In the genomic region with DNA sequence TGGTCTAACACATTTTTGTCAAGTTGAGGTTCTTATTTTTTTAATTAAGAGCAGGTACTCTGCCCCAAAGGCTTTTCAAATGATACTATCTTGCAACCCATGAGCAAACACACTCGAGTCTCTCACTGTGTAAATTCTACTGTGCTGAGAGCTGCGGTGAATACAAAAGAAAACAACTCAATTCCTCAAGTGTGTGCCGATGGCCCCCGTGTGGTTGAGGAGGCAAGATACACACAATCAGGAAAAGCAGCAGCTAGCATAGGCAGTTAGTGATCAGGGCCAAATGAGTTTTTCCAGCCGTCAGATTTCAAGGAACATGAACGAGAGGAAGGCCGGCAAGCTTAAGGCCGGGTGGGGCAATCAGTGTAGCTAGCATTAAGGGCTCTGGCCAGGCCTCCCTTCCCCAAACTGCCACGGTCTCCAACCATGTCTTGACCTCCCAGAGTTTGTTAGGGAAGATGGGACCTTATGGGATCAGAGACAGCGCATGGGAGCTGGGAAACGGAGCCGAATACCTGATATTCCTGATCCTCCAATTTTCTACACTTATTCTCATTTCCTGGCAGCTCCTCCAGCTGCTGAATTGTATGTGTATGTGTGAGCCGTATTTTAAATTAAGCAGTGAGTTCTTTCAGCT, we compare ENCODE assay signal across 8 cellular contexts. TPM values are rescaled to one million over a fixed set of nuclear protein-coding genes. Genes with fewer than 3 reads are reported as not detected.
A peak's percentile ranks its signal among the peaks of the same experiment; 100 is the strongest.
DNase-seq lines count a peak whose midpoint lies in the region; ATAC-seq, FAIRE-seq and TF ChIP-seq lines count a peak whose summit lies in the region.

No MANE protein-coding gene starts in this region.

- CTCF ChIA-PET in K562 (lab: Yijun Ruan, JAX; ENCODE audit: low intra/inter-chr PET ratio) = interaction anchor here (0.8 to 1.4 kb wide), 2 partner anchors 259 to 272 kb away, joined by 3 read pairs; no protein-coding TSS in a partner anchor

- POLR2A ChIA-PET in K562 (lab: Yijun Ruan, JAX) = interaction anchor here (0.6 kb wide), 1 partner anchor 305 kb away, joined by 3 read pairs; no protein-coding TSS in a partner anchor

- peak overlapping the region; percentile 19; the same call in 1 of the 2 replicates for H3K4me2 ChIP-seq in K562 (ENCODE audit: insufficient read depth, low read length)

- TF ChIP-seq POLR2A in K562 (conservative IDR thresholded peaks at IDR 0.05) = no peak

- FAIRE-seq in K562 (lab: Jason Lieb, UNC) = peak; percentile 86

- H3K36me3 ChIP-seq in K562 (ENCODE audit: control insufficient read depth, insufficient read depth, low read length) (no peaks in the 10 kb centered on the region), lower lobe of right lung (no peaks in the 10 kb centered on the region), tibial artery (no peaks in the 10 kb centered on the region)

- intact Hi-C loops in K562 (cut with micrococcal nuclease) = loop anchor here (10.0 kb wide), 1 partner anchor 504 kb away; no protein-coding TSS in a partner anchor
- intact Hi-C loops in lower lobe of right lung (cut with DNase I) = no loop called here
- intact Hi-C loops in tibial artery (cut with DNase I; ENCODE audit: low total_unique reads) = no loop called here

- H3K4me1 ChIP-seq in K562 (replicated peaks in 1 of 2; ENCODE audit: control insufficient read depth in 2 of 2, insufficient read depth in 2 of 2, low read length in 2 of 2) = peaks cover 0 to 5% of the 10 kb centered on the region in 2 experiments; a peak in 4 of 5 replicates
- peaks cover 6% of the 10 kb centered on the region for H3K4me1 ChIP-seq in lower lobe of right lung
- H3K4me1 ChIP-seq in tibial artery = peaks cover 0 to 11% (median 4%) of the 10 kb centered on the region in 4 donors

- ATAC-seq in K562 (peak; percentile 85), lower lobe of right lung (peak; percentile 88 to 89), GM19395 (IDR thresholded peaks at IDR 0.05; ENCODE audit: unreplicated experiment) (no peak), HG02973 (IDR thresholded peaks at IDR 0.05; ENCODE audit: unreplicated experiment) (no peak)

- peaks cover 0 to 3% of the 10 kb centered on the region in 2 experiments; a peak in 1 of 5 replicates for H3K27me3 ChIP-seq in K562 (ENCODE audit: control insufficient read depth in 2 of 2, insufficient read depth in 2 of 2, low read length in 2 of 2)
- no peaks in the 10 kb centered on the region for H3K27me3 ChIP-seq in lower lobe of right lung (ENCODE audit: low read depth)
- H3K27me3 ChIP-seq in tibial artery = no peaks in the 10 kb centered on the region

- 7% methylated on average over 10 of the region's 13 CpGs for WGBS in K562 (ENCODE audit: insufficient coverage, low coverage, missing lambda C conversion rate)

- in situ Hi-C loops in K562 (cut with MboI) = loop anchor here (25.0 kb wide), 1 partner anchor 506 kb away; no protein-coding TSS in a partner anchor

- no peak overlapping the region for H3K4me3 ChIP-seq in K562
- H3K4me3 ChIP-seq in lower lobe of right lung = no peak overlapping the region
- H3K4me3 ChIP-seq in tibial artery = no peak overlapping the region

- no TSS peak for BruUV-seq in K562 (replicated peaks; lab: Mats Ljungman, UMichigan)

- no peaks in the 10 kb centered on the region for H4K20me1 ChIP-seq in K562 (replicated peaks; ENCODE audit: control insufficient read depth, insufficient read depth, low read length)

- TF ChIP-seq CTCF in K562 (IDR thresholded peaks at IDR 0.05 in 2 of 3, conservative IDR thresholded peaks at IDR 0.05 in 1 of 3; ENCODE audit: insufficient read depth in 2 of 3, low read depth in 1 of 3, low read length in 3 of 3) (peak; percentile 63 to 64 (median 63)), lower lobe of right lung (IDR thresholded peaks at IDR 0.05) (peak; percentile 31), tibial artery (IDR thresholded peaks at IDR 0.05) (peak in 1 of 2 experiments; percentile 20)

- peak; percentile 8 to 62; a peak in 2 of 4 replicates for TF ChIP-seq RAD21 in K562 (CRISPR knock-in tag; conservative IDR thresholded peaks at IDR 0.05 in 1 of 2, IDR thresholded peaks at IDR 0.05 in 1 of 2)

- H2AFZ ChIP-seq in K562 (ENCODE audit: low read depth, low read length) = peak overlapping the region; percentile 74

- DNase-seq in DMS114 treated with DMSO at 0.1 percent for 48 hours (lab: John Stamatoyannopoulos, UW; ENCODE audit: unreplicated experiment) = peak; percentile 31
- DNase-seq in MV-4-11 (lab: John Stamatoyannopoulos, UW) = peak; percentile 13
- DNase-seq in K562 (ENCODE audit: extremely low read depth in 1 of 4, low spot score in 3 of 4) = peak; percentile 40 to 65 (median 50)
- peak; percentile 46 for DNase-seq in lower lobe of right lung
- no peak for DNase-seq in GM19240 (ENCODE audit: insufficient read length, low spot score)
- DNase-seq in tibial artery = no peak

- no peaks in the 10 kb centered on the region for H3K9me1 ChIP-seq in K562 (ENCODE audit: control insufficient read depth, insufficient read depth, low read length)

- H3K9me3 ChIP-seq in K562 (replicated peaks; ENCODE audit: control insufficient read depth, insufficient read depth, low read depth, low read length) (no peaks in the 10 kb centered on the region), lower lobe of right lung (no peaks in the 10 kb centered on the region), tibial artery (no peaks in the 10 kb centered on the region)

- no peak overlapping the region for H3K9ac ChIP-seq in K562 (ENCODE audit: insufficient read depth in 1 of 2, low read depth in 2 of 2, low read length in 2 of 2)

- H3K79me2 ChIP-seq in K562 (ENCODE audit: control insufficient read depth, insufficient read depth, low read length) = no peaks in the 10 kb centered on the region

- H3K27ac ChIP-seq in K562 (ENCODE audit: extremely low read depth, low read depth, low read length) (no peak overlapping the region), lower lobe of right lung (no peak overlapping the region), tibial artery (no peak overlapping the region)

- TF ChIP-seq EP300 in K562 (IDR thresholded peaks at IDR 0.05; ENCODE audit: low read length) = no peak

TF ChIP-seq in K562, 482 proteins besides CTCF, POLR2A, EP300 and RAD21 (continues in another document):
- TF ChIP-seq FOXK2 (conservative IDR thresholded peaks at IDR 0.05 in 1 of 2, IDR thresholded peaks at IDR 0.05 in 1 of 2; ENCODE audit: low read depth in 2 of 2) (peak in 1 of 2 experiments; percentile 53; a peak in 1 of 4 replicates), KAT2B (IDR thresholded peaks at IDR 0.05; ENCODE audit: low read depth, low read length) (no peak), KAT7 (CRISPR knock-in tag; IDR thresholded peaks at IDR 0.05; ENCODE audit: borderline replicate concordance) (no peak), ZNF609 (CRISPR knock-in tag; IDR thresholded peaks at IDR 0.05; ENCODE audit: borderline replicate concordance) (no peak), MCM3 (IDR thresholded peaks at IDR 0.05) (no peak), BDP1 (IDR thresholded peaks at IDR 0.05; ENCODE audit: insufficient read depth, insufficient read length) (no peak)

RNA-seq across cellular contexts. Expression of gene RTL9, which starts 59.7 kb away (rescaled TPM):
- total RNA-seq in K562 (2011; cell fraction: chromatin; rRNA removed; ENCODE audit: low replicate concordance) = 0.16 and 0.26 TPM in 2 replicates
- under 0.01 TPM in 1 of 2 replicates, not detected in the other for total RNA-seq in K562 (2011; cell fraction: nucleolus; rRNA removed)
- total RNA-seq in K562 (2011; cell fraction: nucleoplasm; rRNA removed) = 0.15 TPM in 2 replicates
- total RNA-seq in K562 (2014; rRNA removed) = 0.04 and 0.05 TPM in 2 replicates
- total RNA-seq in K562 (2014; rRNA removed; fragmentation: Illumina TruSeq; extraction: Trizol) = 0.10 and 0.11 TPM in 2 replicates
- total RNA-seq in K562 (2015; rRNA removed; fragmentation: Illumina TruSeq; extraction: Trizol) = 0.04 TPM in 1 of 2 replicates, not detected in the other
- total RNA-seq in K562 (2021) = 0.16 and 0.31 TPM in 2 replicates
- polyA plus RNA-seq in K562 (2011; rRNA removed) = 0.03 and 0.35 TPM in 2 replicates
- polyA plus RNA-seq in K562 (2011; cell fraction: cytosol; rRNA removed) = 0.06 and 0.52 TPM in 2 replicates
- 0.10 and 1.2 TPM in 2 replicates for polyA plus RNA-seq in K562 (2011; cell fraction: nucleus; rRNA removed)
- 0.08 and 0.17 TPM in 2 replicates for polyA plus RNA-seq in K562 (2012)
- 0.18 and 0.22 TPM in 2 replicates for polyA plus RNA-seq in K562 (2014; fragmentation: Illumina TruSeq; extraction: Trizol)
- under 1 TPM in 1 of 2 experiments, not detected in 1; 0.06 TPM for polyA plus RNA-seq in K562 (2014; fragmentation: Nextera tagmentation; extraction: Ambion mirVana)
- polyA plus RNA-seq in K562 (2014; rRNA removed) = 0.11 and 0.21 TPM in 2 replicates
- 0.25 TPM in 1 of 2 replicates, not detected in the other for polyA minus RNA-seq in K562 (2011; rRNA and poly(A)+ RNA removed)
- polyA minus RNA-seq in K562 (2011; cell fraction: cytosol; rRNA and poly(A)+ RNA removed) = 0.38 TPM in 1 of 2 replicates, not detected in the other
- 0.13 TPM in 1 of 2 replicates, not detected in the other for polyA minus RNA-seq in K562 (2011; cell fraction: nucleus; rRNA and poly(A)+ RNA removed)
- total RNA-seq in lower lobe of right lung = not detected

Comparison
In these comparisons a context has a peak if more than half of its experiments do, and no peak if none do; other contexts are left out.
1. DNase-seq: peak in DMS114 treated with DMSO at 0.1 percent for 48 hours (single experiment), MV-4-11 (single experiment), K562 (4 of 4) and lower lobe of right lung (single experiment); none in GM19240 (single experiment) and tibial artery (0 of 2).
2. ATAC-seq: peak in K562 (single experiment) and lower lobe of right lung (2 of 2); none in GM19395 (single experiment) and HG02973 (single experiment).